ENCODE assay signal across 10 cellular contexts in the genomic region with DNA sequence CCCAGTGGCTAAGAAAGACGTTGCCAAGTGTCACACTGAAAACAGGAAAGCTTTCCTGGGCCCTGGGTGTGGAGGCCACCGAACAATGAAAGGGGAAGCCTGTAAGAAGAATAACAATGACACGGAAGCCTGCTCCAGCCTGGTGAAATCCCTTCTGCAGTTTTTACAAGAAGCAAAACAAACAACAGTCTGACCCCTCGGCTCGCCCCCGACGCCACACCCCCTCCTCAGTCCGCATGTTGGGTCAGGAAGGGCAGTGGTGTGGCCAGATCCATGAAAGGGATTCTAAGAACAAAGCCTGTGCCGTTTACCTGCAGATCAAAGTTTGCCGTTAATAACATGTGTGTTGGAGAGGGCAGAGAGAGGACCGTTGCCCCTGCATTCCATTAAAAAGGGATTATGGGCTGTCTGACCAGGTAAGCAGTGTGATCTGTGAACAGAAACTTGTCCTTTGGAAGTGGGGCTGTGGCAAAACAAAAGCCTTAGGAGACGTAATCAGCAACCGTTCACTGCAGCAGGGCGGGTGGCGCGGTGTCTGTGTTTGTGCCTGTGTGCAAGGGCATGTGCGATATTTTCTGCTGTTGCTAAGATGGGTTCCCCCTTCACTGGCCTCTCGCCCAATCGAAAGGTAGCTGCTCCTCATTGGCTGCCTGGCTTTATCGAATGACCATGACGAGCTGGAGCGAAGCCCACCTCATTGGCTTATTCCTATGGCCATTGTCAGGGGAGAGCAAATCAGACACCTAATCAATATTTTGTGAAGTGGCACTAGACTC.
DNase-seq lines count a peak whose midpoint lies in the region; ATAC-seq, FAIRE-seq and TF ChIP-seq lines count a peak whose summit lies in the region.
"Had no signal": no experiment of that assay in that cellular context is flagged by ENCODE, and none has a peak within 500 bp of the region (broad histone marks: within the 10 kb centered on the region; RNA-seq: fewer than 3 reads in every experiment).

No MANE protein-coding gene starts in this region.

- FAIRE-seq in bronchial epithelial cell (lab: Jason Lieb, UNC) = peak; percentile 28
- FAIRE-seq in small intestine (lab: Jason Lieb, UNC) = no peak
- FAIRE-seq: GM18507 had no signal

- 0 out of 2 replicates have a peak overlapping the region, but pooled peaks have one; percentile 19 for H3K9ac ChIP-seq in HUES64 (ENCODE audit: low read depth, low read length)

- no peak overlapping the region for H3K4me3 ChIP-seq in HUES64 (ENCODE audit: low read length)
- no peak overlapping the region for H3K4me3 ChIP-seq in bronchial epithelial cell (ENCODE audit: low read depth, low read length)
- no peak overlapping the region for H3K4me3 ChIP-seq in small intestine (ENCODE audit: low read depth in 1 of 2, low read length in 2 of 2)

- DNase-seq in bronchial epithelial cell (ENCODE audit: low read depth) = no peak
- peak; percentile 65 for DNase-seq in inferior parietal cortex (ENCODE audit: extremely low spot score)
- peak; percentile 20 for DNase-seq in small intestine
- DNase-seq in NCI-H2029 treated with DMSO at 0.1 percent for 48 hours (lab: John Stamatoyannopoulos, UW) = no peak
- DNase-seq in GM13976 (ENCODE audit: low spot score) = no peak
- DNase-seq in H4 (ENCODE audit: low spot score) = no peak
- DNase-seq: activated CD8-positive, alpha-beta memory T cell treated with anti-CD3 and anti-CD28 coated beads for 24 hours had no signal

- no peak for TF ChIP-seq CTCF in bronchial epithelial cell (IDR thresholded peaks at IDR 0.05; ENCODE audit: insufficient read depth, low read length, severe bottlenecking)
- TF ChIP-seq CTCF in GM13976 (IDR thresholded peaks at IDR 0.05; ENCODE audit: borderline replicate concordance, control extremely low read depth, extremely low read depth, insufficient read depth, missing control alignments) = no peak

- H3K27me3 ChIP-seq in HUES64 (ENCODE audit: insufficient read depth, low read length) (no peaks in the 10 kb centered on the region), bronchial epithelial cell (ENCODE audit: control insufficient read depth, insufficient read depth, low read length) (no peaks in the 10 kb centered on the region), small intestine (ENCODE audit: control insufficient read depth in 2 of 2, insufficient read depth in 2 of 2, low read length in 2 of 2) (no peaks in the 10 kb centered on the region)

- peak overlapping the region; percentile 71 for H3K27ac ChIP-seq in HUES64 (ENCODE audit: low read depth, low read length)
- no peak overlapping the region for H3K27ac ChIP-seq in small intestine (ENCODE audit: low read depth in 1 of 2, low read length in 1 of 2)

- H3K9me3 ChIP-seq in HUES64 (ENCODE audit: insufficient read depth, low read depth, low read length) = no peaks in the 10 kb centered on the region
- H3K9me3 ChIP-seq in small intestine (ENCODE audit: control insufficient read depth, low read depth) = no peaks in the 10 kb centered on the region

- 53% methylated on average over 22 of the region's 22 CpGs for WGBS in HUES64
- 18 to 40% (median 28%) methylated on average over 22 of the region's 22 CpGs for WGBS in small intestine, 3 donors

- H3K36me3 ChIP-seq in HUES64 (ENCODE audit: insufficient read depth, low read length) (no peaks in the 10 kb centered on the region), bronchial epithelial cell (ENCODE audit: control insufficient read depth, insufficient read depth, low read length) (no peaks in the 10 kb centered on the region), small intestine (ENCODE audit: control insufficient read depth in 2 of 2, insufficient read depth in 2 of 2, low read length in 2 of 2) (no peaks in the 10 kb centered on the region)

- in situ Hi-C loops in GM13976 (cut with MboI; ENCODE audit: low sequenced_read_pairs, unreplicated experiment) = no loop called here

- H3K4me1 ChIP-seq in HUES64 (ENCODE audit: insufficient read depth, low read length) (peaks cover 16% of the 10 kb centered on the region), small intestine (ENCODE audit: control insufficient read depth in 2 of 2, insufficient read depth in 1 of 2, low read depth in 1 of 2, low read length in 1 of 2) (peaks cover 0 to 3% of the 10 kb centered on the region in 2 donors)

- no peak for ATAC-seq in GM19463 (IDR thresholded peaks at IDR 0.05; ENCODE audit: unreplicated experiment)

Comparison
In these comparisons a context has a peak if more than half of its experiments do, and no peak if none do; other contexts are left out.
1. DNase-seq: peak in inferior parietal cortex (single experiment) and small intestine (single experiment); none in bronchial epithelial cell (single experiment), NCI-H2029 treated with DMSO at 0.1 percent for 48 hours (single experiment), GM13976 (single experiment) and H4 (single experiment).